ENCODE assay signal across 9 cellular contexts in genomic region chr2:55418072-55418471, GRCh38. TPM values are rescaled to one million over a fixed set of nuclear protein-coding genes. Genes with fewer than 3 reads are reported as not detected.
DNase-seq lines count a peak whose midpoint lies in the region; ATAC-seq, FAIRE-seq and TF ChIP-seq lines count a peak whose summit lies in the region.
"Had no signal": no experiment of that assay in that cellular context is flagged by ENCODE, and none has a peak within 500 bp of the region (broad histone marks: within the 10 kb centered on the region; RNA-seq: fewer than 3 reads in every experiment).

No MANE protein-coding gene starts in this region.

- peak overlapping the region; percentile 88 for H3K4me2 ChIP-seq in astrocyte (ENCODE audit: low read length)
- no peak overlapping the region for H3K4me2 ChIP-seq in mesenchymal stem cell (ENCODE audit: low read length, poor library complexity, severe bottlenecking)

- intact Hi-C loops in left ventricle myocardium inferior (cut with micrococcal nuclease) (no loop called here), left cardiac atrium (cut with DNase I) (loop anchor here in 1 of 2 donors (10.0 kb wide), 1 partner anchor 53 kb away; no protein-coding TSS in a partner anchor), vagina (cut with DNase I) (no loop called here)

- H3K9ac ChIP-seq in astrocyte (ENCODE audit: low read length) (peak overlapping the region; percentile 94), mesenchymal stem cell (ENCODE audit: low read length) (peak overlapping the region; percentile 94)

- no peaks in the 10 kb centered on the region for H3K27me3 ChIP-seq in left ventricle myocardium inferior (ENCODE audit: low read depth)
- H3K27me3 ChIP-seq in astrocyte (ENCODE audit: insufficient read depth, low read length) = no peaks in the 10 kb centered on the region
- H3K27me3 ChIP-seq in mesenchymal stem cell (ENCODE audit: control insufficient read depth in 1 of 2, insufficient read depth in 1 of 2, low read length in 2 of 2) = no peaks in the 10 kb centered on the region
- no peaks in the 10 kb centered on the region for H3K27me3 ChIP-seq in vagina

- peak overlapping the region; percentile 90 for H3K27ac ChIP-seq in left ventricle myocardium inferior (replicated peaks)
- no peak overlapping the region for H3K27ac ChIP-seq in astrocyte (ENCODE audit: low read depth, low read length)
- no peak overlapping the region for H3K27ac ChIP-seq in mesenchymal stem cell (ENCODE audit: low read length, poor library complexity, severe bottlenecking)
- H3K27ac ChIP-seq in vagina = no peak overlapping the region

- H3K18ac ChIP-seq in mesenchymal stem cell (ENCODE audit: low read depth in 1 of 2, low read length in 2 of 2) = no peak overlapping the region

- no peak overlapping the region for H3K27ac Mint-ChIP-seq in astrocyte (ENCODE audit: unreplicated experiment)

- no peaks in the 10 kb centered on the region for H3K27me3 Mint-ChIP-seq in astrocyte (ENCODE audit: low read depth, unreplicated experiment)

- H3K9me3 ChIP-seq in left ventricle myocardium inferior (replicated peaks) (no peaks in the 10 kb centered on the region), astrocyte (ENCODE audit: insufficient read depth, low read depth, low read length) (no peaks in the 10 kb centered on the region), mesenchymal stem cell (ENCODE audit: control insufficient read depth, low read length) (no peaks in the 10 kb centered on the region), vagina (no peaks in the 10 kb centered on the region)
- H3K9me3 ChIP-seq: prostate gland had no signal

- TF ChIP-seq CTCF in left ventricle myocardium inferior (IDR thresholded peaks at IDR 0.05; ENCODE audit: borderline replicate concordance) (no peak), astrocyte (IDR thresholded peaks at IDR 0.05; ENCODE audit: insufficient read depth, low read depth, low read length) (no peak), vagina (IDR thresholded peaks at IDR 0.05) (no peak)

- no peak for ATAC-seq in left cardiac atrium

- no peak overlapping the region for H2BK12ac ChIP-seq in mesenchymal stem cell (ENCODE audit: low read length in 2 of 2)

- H2BK5ac ChIP-seq in mesenchymal stem cell (ENCODE audit: low read depth, low read length, poor library complexity, severe bottlenecking) = no peak overlapping the region

- peaks cover 5% of the 10 kb centered on the region for H3K36me3 ChIP-seq in left ventricle myocardium inferior
- no peaks in the 10 kb centered on the region for H3K36me3 ChIP-seq in astrocyte (ENCODE audit: insufficient read depth, low read length)
- H3K36me3 ChIP-seq in mesenchymal stem cell (ENCODE audit: control insufficient read depth in 1 of 2, insufficient read depth in 2 of 2, low read depth in 1 of 2, low read length in 2 of 2) = peaks cover 0 to 9% of the 10 kb centered on the region in 2 experiments
- H3K36me3 ChIP-seq in vagina = no peaks in the 10 kb centered on the region
- H3K36me3 ChIP-seq: prostate gland had no signal

- peaks cover 11% of the 10 kb centered on the region for H4K20me1 ChIP-seq in astrocyte (ENCODE audit: insufficient read depth, low read length)

- H3K4me3 Mint-ChIP-seq in astrocyte (ENCODE audit: unreplicated experiment) = peak overlapping the region; percentile 96

- peaks cover 4% of the 10 kb centered on the region for H3K36me3 Mint-ChIP-seq in astrocyte (ENCODE audit: low read depth, unreplicated experiment)

- peaks cover 9% of the 10 kb centered on the region for H3K79me1 ChIP-seq in mesenchymal stem cell (replicated peaks; ENCODE audit: low read length, poor library complexity, severe bottlenecking)

- DNase-seq in left ventricle myocardium inferior = no peak
- DNase-seq in left cardiac atrium = no peak
- no peak for DNase-seq in astrocyte (ENCODE audit: low read depth)
- peak; percentile 22 for DNase-seq in mesenchymal stem cell
- no peak for DNase-seq in vagina (ENCODE audit: extremely low spot score in 2 of 2)
- DNase-seq in occipital lobe (lab: John Stamatoyannopoulos, UW) = no peak
- no peak for DNase-seq in activated CD8-positive, alpha-beta memory T cell treated with anti-CD3 and anti-CD28 coated beads, Interleukin-2, amount 50 U/mL, for 48 hours
- no peak for DNase-seq in iPS-NIHi11 (ENCODE audit: low spot score)

- no peak overlapping the region for H4K8ac ChIP-seq in mesenchymal stem cell (ENCODE audit: low read length)

- no peak for TF ChIP-seq POLR2A in vagina (IDR thresholded peaks at IDR 0.05)

- peaks cover 60% of the 10 kb centered on the region for H3K79me2 ChIP-seq in astrocyte (ENCODE audit: insufficient read depth, low read length)

- no peak overlapping the region for H3K14ac ChIP-seq in mesenchymal stem cell (ENCODE audit: low read length in 2 of 2)

- H4K91ac ChIP-seq in mesenchymal stem cell (ENCODE audit: low read length) = no peak overlapping the region

- H3K23ac ChIP-seq in mesenchymal stem cell (ENCODE audit: low read length in 2 of 2) = no peak overlapping the region

- H3K4ac ChIP-seq in mesenchymal stem cell (ENCODE audit: low read depth in 1 of 2, low read length in 2 of 2) = no peak overlapping the region

- H3K4me1 Mint-ChIP-seq in astrocyte (ENCODE audit: low read depth, unreplicated experiment) = peaks cover 14% of the 10 kb centered on the region

- no peak overlapping the region for H2BK120ac ChIP-seq in mesenchymal stem cell (ENCODE audit: low read depth, low read length)

- H3K9me3 Mint-ChIP-seq in astrocyte (ENCODE audit: unreplicated experiment) = no peaks in the 10 kb centered on the region

- WGBS in mesenchymal stem cell = 40% methylated on average over 1 of the region's 2 CpGs

- H3K4me1 ChIP-seq in left ventricle myocardium inferior (peaks cover 36% of the 10 kb centered on the region), astrocyte (ENCODE audit: insufficient read depth, low read length) (no peaks in the 10 kb centered on the region), mesenchymal stem cell (ENCODE audit: control insufficient read depth, insufficient read depth, low read depth, low read length) (no peaks in the 10 kb centered on the region), vagina (peaks cover 22% of the 10 kb centered on the region)
- H3K4me1 ChIP-seq: prostate gland had no signal

- no peak for FAIRE-seq in astrocyte (lab: Jason Lieb, UNC)

- H2AK5ac ChIP-seq in mesenchymal stem cell (ENCODE audit: low read length, severe bottlenecking) = no peak overlapping the region

- no peak overlapping the region for H2AFZ ChIP-seq in astrocyte (ENCODE audit: low read depth, low read length)
- no peak overlapping the region for H2AFZ ChIP-seq in mesenchymal stem cell (ENCODE audit: low read depth, low read length)

- no peak overlapping the region for H2BK15ac ChIP-seq in mesenchymal stem cell (ENCODE audit: low read depth, poor library complexity, severe bottlenecking)

- H3K4me3 ChIP-seq in left ventricle myocardium inferior (peak overlapping the region; percentile 82), astrocyte (ENCODE audit: insufficient read depth, low read depth, low read length) (peak overlapping the region; percentile 79), mesenchymal stem cell (ENCODE audit: insufficient read depth in 1 of 2, low read depth in 1 of 2, low read length in 2 of 2) (peak overlapping the region in 1 of 2 experiments; percentile 94), vagina (peak overlapping the region; percentile 81 to 83)

RNA-seq across cellular contexts. Expression of gene CCDC88A, which starts 1.6 kb away (rescaled TPM):
- total RNA-seq in left ventricle myocardium inferior = 21.7 TPM
- 10 to 100 TPM; 29.0 to 33.0 TPM for total RNA-seq in left cardiac atrium
- total RNA-seq in astrocyte = 66.7 and 74.6 TPM in 2 replicates
- polyA plus RNA-seq in mesenchymal stem cell (2013, experiment 1 of 2) = 47.3 TPM
- polyA plus RNA-seq in mesenchymal stem cell (2013, experiment 2 of 2) = 43.5 TPM
- 34.9 TPM for total RNA-seq in vagina
- total RNA-seq in occipital lobe = 388 TPM
